ENCODE assay signal across 18 cellular contexts in genomic region chr21:27477321-27477720, GRCh38.
A peak's percentile ranks its signal among the peaks of the same experiment; 100 is the strongest.
DNase-seq lines count a peak whose midpoint lies in the region; ATAC-seq and TF ChIP-seq lines count a peak whose summit lies in the region.
"Had no signal": no experiment of that assay in that cellular context is flagged by ENCODE, and none has a peak within 500 bp of the region (broad histone marks: within the 10 kb centered on the region; RNA-seq: fewer than 3 reads in every experiment).

No MANE protein-coding gene starts in this region.

- no CpG with 5 or more reads among the region's 1 CpG for WGBS in mesenchymal stem cell

- H4K8ac ChIP-seq in mesenchymal stem cell (ENCODE audit: low read length), result no peak overlapping the region

- no peak overlapping the region for H2BK120ac ChIP-seq in mesenchymal stem cell (ENCODE audit: low read depth, low read length)

- POLR2A ChIA-PET in OCI-LY7 (lab: Charles Lee), result no interaction called here

- H3K9me3 ChIP-seq in mesenchymal stem cell (ENCODE audit: control insufficient read depth, low read length), result no peaks in the 10 kb centered on the region
- no peaks in the 10 kb centered on the region; the same call in 1 of the 2 replicates for H3K9me3 ChIP-seq in OCI-LY7 (ENCODE audit: low read length)
- H3K9me3 ChIP-seq: BE2C, SJSA1 had no signal

- H3K4me3 ChIP-seq in mesenchymal stem cell (ENCODE audit: insufficient read depth in 1 of 2, low read depth in 1 of 2, low read length in 2 of 2), result no peak overlapping the region
- H3K4me3 ChIP-seq in OCI-LY7 (ENCODE audit: low read depth, low read length, poor library complexity, severe bottlenecking), result no peak overlapping the region
- H3K4me3 ChIP-seq: SJSA1 had no signal

- peak overlapping the region; percentile 82 for H3K9ac ChIP-seq in mesenchymal stem cell (ENCODE audit: low read length)

- no peak for ATAC-seq in GM19328 (IDR thresholded peaks at IDR 0.05; ENCODE audit: unreplicated experiment)
- no peak for ATAC-seq in HG03571 (IDR thresholded peaks at IDR 0.05; ENCODE audit: unreplicated experiment)

- H4K20me1 ChIP-seq in OCI-LY7 (ENCODE audit: insufficient read depth, low read length), result no peaks in the 10 kb centered on the region

- no peak overlapping the region for H2AK5ac ChIP-seq in mesenchymal stem cell (ENCODE audit: low read length, severe bottlenecking)

- no peak overlapping the region for H2BK5ac ChIP-seq in mesenchymal stem cell (ENCODE audit: low read depth, low read length, poor library complexity, severe bottlenecking)

- CTCF ChIA-PET in OCI-LY7 (lab: Charles Lee; ENCODE audit: unreplicated experiment), result no interaction called here

- H2AFZ ChIP-seq in mesenchymal stem cell (ENCODE audit: low read depth, low read length) (no peak overlapping the region), OCI-LY7 (ENCODE audit: low read length) (no peak overlapping the region)

- no peaks in the 10 kb centered on the region for H3K9me2 ChIP-seq in OCI-LY7 (ENCODE audit: insufficient read depth, low read length)

- no peaks in the 10 kb centered on the region for H3K36me3 ChIP-seq in mesenchymal stem cell (ENCODE audit: control insufficient read depth in 1 of 2, insufficient read depth in 2 of 2, low read depth in 1 of 2, low read length in 2 of 2)
- no peaks in the 10 kb centered on the region for H3K36me3 ChIP-seq in OCI-LY7 (ENCODE audit: insufficient read depth, low read length)
- H3K36me3 ChIP-seq: BE2C, SJSA1 had no signal

- H3K79me2 ChIP-seq in OCI-LY7 (ENCODE audit: insufficient read depth, low read depth, low read length), result no peaks in the 10 kb centered on the region

- H3K23ac ChIP-seq in mesenchymal stem cell (ENCODE audit: low read length in 2 of 2), result no peak overlapping the region

- BruUV-seq in OCI-LY7 (replicated peaks; lab: Mats Ljungman, UMichigan), result no TSS peak

- no peak overlapping the region for H3K18ac ChIP-seq in mesenchymal stem cell (ENCODE audit: low read depth in 1 of 2, low read length in 2 of 2)

- no peak overlapping the region for H2BK12ac ChIP-seq in mesenchymal stem cell (ENCODE audit: low read length in 2 of 2)

- H3K4me2 ChIP-seq in mesenchymal stem cell (ENCODE audit: low read length, poor library complexity, severe bottlenecking), result no peak overlapping the region
- no peak overlapping the region for H3K4me2 ChIP-seq in OCI-LY7 (ENCODE audit: low read length)

- H3K4ac ChIP-seq in mesenchymal stem cell (ENCODE audit: low read depth in 1 of 2, low read length in 2 of 2), result no peak overlapping the region

- H2BK15ac ChIP-seq in mesenchymal stem cell (ENCODE audit: low read depth, poor library complexity, severe bottlenecking), result no peak overlapping the region

- H3K27me3 ChIP-seq in mesenchymal stem cell (ENCODE audit: control insufficient read depth in 1 of 2, insufficient read depth in 1 of 2, low read length in 2 of 2), result no peaks in the 10 kb centered on the region
- H3K27me3 ChIP-seq: BE2C, SJSA1 had no signal

- H3K79me1 ChIP-seq in mesenchymal stem cell (replicated peaks; ENCODE audit: low read length, poor library complexity, severe bottlenecking), result no peaks in the 10 kb centered on the region

- no peaks in the 10 kb centered on the region for H3K4me1 ChIP-seq in mesenchymal stem cell (ENCODE audit: control insufficient read depth, insufficient read depth, low read depth, low read length)
- H3K4me1 ChIP-seq in OCI-LY7 (ENCODE audit: insufficient read depth, low read length, poor library complexity, severe bottlenecking), result no peaks in the 10 kb centered on the region
- H3K4me1 ChIP-seq: SJSA1 had no signal

- H4K91ac ChIP-seq in mesenchymal stem cell (ENCODE audit: low read length), result no peak overlapping the region

- H3K27ac ChIP-seq in mesenchymal stem cell (ENCODE audit: low read length, poor library complexity, severe bottlenecking) (no peak overlapping the region), OCI-LY7 (ENCODE audit: low read depth, low read length, poor library complexity, severe bottlenecking) (no peak overlapping the region)
- H3K27ac ChIP-seq: HL-60, SJSA1 had no signal

- intact Hi-C loops in OCI-LY7 (cut with micrococcal nuclease; ENCODE audit: unreplicated experiment), result no loop called here

- DNase-seq in GM03348 (ENCODE audit: low spot score) (peak; percentile 36), fibroblast of gingiva (ENCODE audit: low read depth) (peak; percentile 71), mesenchymal stem cell (no peak), GM10266 (ENCODE audit: extremely low spot score) (no peak), OCI-LY7 (ENCODE audit: low spot score) (no peak)
- DNase-seq: ACHN; BE2C; CD4-positive, alpha-beta T cell; DMS79; H7; NCI-H1105; NCI-H2107; NCI-H2227 treated with DMSO at 0.1 percent for 48 hours; NCI-H524 had no signal

- H3K14ac ChIP-seq in mesenchymal stem cell (ENCODE audit: low read length in 2 of 2), result no peak overlapping the region

- TF ChIP-seq CTCF in GM10266 (IDR thresholded peaks at IDR 0.05; ENCODE audit: control insufficient read depth, insufficient read depth, low read depth, missing control alignments) (no peak), OCI-LY7 (conservative IDR thresholded peaks at IDR 0.05; ENCODE audit: low read length) (no peak)

Comparison
In these comparisons a context has a peak if more than half of its experiments do, and no peak if none do; other contexts are left out.
1. DNase-seq: peak in GM03348 (single experiment) and fibroblast of gingiva (single experiment); none in mesenchymal stem cell (single experiment), GM10266 (single experiment) and OCI-LY7 (single experiment).